ENCODE assay signal across 26 cellular contexts in genomic region chr9:116270559-116270958, GRCh38.
"Had no signal": no experiment of that assay in that cellular context is flagged by ENCODE, and none has a peak within 500 bp of the region (broad histone marks: within the 10 kb centered on the region; RNA-seq: fewer than 3 reads in every experiment).

No MANE protein-coding gene starts in this region.

- DNase-seq: colonic mucosa; effector CD8-positive, alpha-beta T cell; endodermal cell; heart left ventricle; kidney; natural killer cell; stimulated activated CD4-positive, alpha-beta T cell treated with anti-CD3 and anti-CD28 coated beads, Interleukin-12 subunit alpha, Interleukin-12 subunit beta, amount 100 ng/mL, for 4 hours; stimulated activated CD4-positive, alpha-beta T cell treated with anti-CD3 and anti-CD28 coated beads, Interleukin-1b, Interleukin-23, amount 100 ng/mL, for 48 hours; stimulated activated CD4-positive, alpha-beta T cell treated with anti-CD3 and anti-CD28 coated beads, Interleukin-4, amount 100 ng/mL, for 1 hour; stimulated activated CD8-positive, alpha-beta memory T cell treated with anti-CD3 and anti-CD28 coated beads, Interleukin-4, amount 100 ng/mL, for 48 hours; stimulated activated naive CD4-positive, alpha-beta T cell; stimulated activated naive CD8-positive, alpha-beta T cell treated with anti-CD3 and anti-CD28 coated beads, Interleukin-15, amount 100 ng/mL, for 72 hours; transverse colon; upper lobe of right lung had no signal

- H3K79me2 ChIP-seq: hepatocyte had no signal

- H3K27me3 ChIP-seq: colonic mucosa, foreskin keratinocyte, gastroesophageal sphincter, heart left ventricle, hepatocyte, neutrophil, right atrium auricular region, suprapubic skin, transverse colon, upper lobe of right lung, vagina had no signal

- H3K4me3 ChIP-seq: colonic mucosa, gastroesophageal sphincter, heart left ventricle, hepatocyte, prostate gland, right atrium auricular region, smooth muscle cell, suprapubic skin, transverse colon, upper lobe of right lung, vagina had no signal

- H3K9me3 ChIP-seq: colonic mucosa, gastroesophageal sphincter, heart left ventricle, neutrophil, prostate gland, right atrium auricular region, suprapubic skin, transverse colon, upper lobe of right lung, vagina had no signal

- H3K4me2 ChIP-seq: hepatocyte, smooth muscle cell had no signal

- H2AFZ ChIP-seq: hepatocyte had no signal

- H3K4me1 ChIP-seq: colonic mucosa, gastroesophageal sphincter, prostate gland, right atrium auricular region, suprapubic skin, transverse colon, upper lobe of right lung, vagina had no signal

- ATAC-seq: foreskin keratinocyte; gastroesophageal sphincter; heart left ventricle; left lobe of liver; natural killer cell; sciatic nerve; stimulated activated naive CD8-positive, alpha-beta T cell treated with anti-CD3 and anti-CD28 coated beads, Interleukin-15, amount 100 ng/mL, for 72 hours; upper lobe of right lung had no signal

- H3K36me3 ChIP-seq: colonic mucosa, gastroesophageal sphincter, heart left ventricle, neutrophil, prostate gland, right atrium auricular region, suprapubic skin, transverse colon, upper lobe of right lung, vagina had no signal

- H3K27ac ChIP-seq: colonic mucosa, epithelial cell of prostate, foreskin keratinocyte, gastroesophageal sphincter, heart left ventricle, hepatocyte, neutrophil, prostate gland, right atrium auricular region, suprapubic skin, transverse colon, upper lobe of right lung, vagina had no signal
